8 cellular contexts compared by ENCODE assay signal in the genomic region with DNA sequence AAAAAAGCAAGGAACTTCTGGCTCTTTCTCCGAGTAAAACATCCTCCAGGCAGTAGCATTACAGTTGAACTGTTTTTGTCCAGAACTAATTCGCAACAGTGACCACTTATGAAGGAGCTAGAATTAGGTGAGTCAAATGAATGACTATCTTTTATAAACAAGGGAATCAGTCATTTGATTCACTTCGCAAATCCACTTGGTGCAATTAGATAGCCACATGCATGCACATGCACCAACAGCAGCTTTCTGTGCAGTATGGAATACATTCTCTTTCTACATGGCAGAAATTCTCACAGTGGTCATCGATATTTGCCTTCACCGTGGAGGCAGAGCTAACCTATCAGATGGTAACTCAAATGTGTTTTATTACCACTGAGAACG.
DNase-seq lines count a peak whose midpoint lies in the region; ATAC-seq and TF ChIP-seq lines count a peak whose summit lies in the region.

No MANE protein-coding gene starts in this region.

- 0 out of 2 replicates have a peak, but pooled peaks cover 4% of the 10 kb centered on the region for H3K9me3 ChIP-seq in SJCRH30 (replicated peaks)

- peaks cover 50% of the 10 kb centered on the region for H3K4me1 ChIP-seq in SJCRH30

- H3K27me3 Mint-ChIP-seq in stimulated activated memory B cell treated with anti-CD40 and anti-IgM and Interleukin-4, amounts not matched to agents 10 μg/mL and 1 μg/mL and 100 μg/mL, for 72 hours, result no peaks in the 10 kb centered on the region

- H3K4me3 ChIP-seq in SJCRH30 (peak overlapping the region; percentile 9), fibroblast of mammary gland (ENCODE audit: control insufficient read depth, low read depth, low read length) (no peak overlapping the region)

- intact Hi-C loops in left colon (cut with DNase I, micrococcal nuclease), result loop anchor here in 1 of 2 donors (10.0 kb wide), 1 partner anchor 117 kb away; a partner anchor contains a TSS

- peak overlapping the region; percentile 75 for H3K27ac Mint-ChIP-seq in stimulated activated memory B cell treated with anti-CD40 and anti-IgM and Interleukin-4, amounts not matched to agents 10 μg/mL and 1 μg/mL and 100 μg/mL, for 72 hours

- DNase-seq in SJCRH30, result no peak
- DNase-seq in fibroblast of mammary gland (ENCODE audit: low read depth), result peak; percentile 46
- DNase-seq in left colon, result no peak
- no peak for DNase-seq in NCI-H1092 (lab: John Stamatoyannopoulos, UW)

- H3K4me1 Mint-ChIP-seq in stimulated activated memory B cell treated with anti-CD40 and anti-IgM and Interleukin-4, amounts not matched to agents 10 μg/mL and 1 μg/mL and 100 μg/mL, for 72 hours, result peaks cover 12% of the 10 kb centered on the region

- H3K4me3 Mint-ChIP-seq in stimulated activated memory B cell treated with anti-CD40 and anti-IgM and Interleukin-4, amounts not matched to agents 10 μg/mL and 1 μg/mL and 100 μg/mL, for 72 hours, result peak overlapping the region; percentile 78

- peaks cover 53% of the 10 kb centered on the region for H3K36me3 ChIP-seq in SJCRH30

- H3K36me3 Mint-ChIP-seq in stimulated activated memory B cell treated with anti-CD40 and anti-IgM and Interleukin-4, amounts not matched to agents 10 μg/mL and 1 μg/mL and 100 μg/mL, for 72 hours, result peaks cover 5% of the 10 kb centered on the region

- ATAC-seq in GM19452 (IDR thresholded peaks at IDR 0.05; ENCODE audit: unreplicated experiment), result peak; percentile 5
- no peak for ATAC-seq in stimulated activated memory B cell treated with anti-CD40 and anti-IgM and Interleukin-4, amounts not matched to agents 10 μg/mL and 1 μg/mL and 100 μg/mL, for 72 hours
- ATAC-seq in HG02763 (IDR thresholded peaks at IDR 0.05; ENCODE audit: unreplicated experiment), result no peak
- ATAC-seq in left colon, result no peak
- no peak for ATAC-seq in HG03025 (IDR thresholded peaks at IDR 0.05; ENCODE audit: low FRiP score, unreplicated experiment)

- TF ChIP-seq CTCF in fibroblast of mammary gland (conservative IDR thresholded peaks at IDR 0.05; ENCODE audit: control insufficient read depth, insufficient read depth, low read depth, low read length), result no peak

- H3K27ac ChIP-seq in SJCRH30, result peak overlapping the region; percentile 76

- no peaks in the 10 kb centered on the region for H3K9me3 Mint-ChIP-seq in stimulated activated memory B cell treated with anti-CD40 and anti-IgM and Interleukin-4, amounts not matched to agents 10 μg/mL and 1 μg/mL and 100 μg/mL, for 72 hours

- H3K27me3 ChIP-seq in SJCRH30, result no peaks in the 10 kb centered on the region
